Comparison of ENCODE assay signal across 24 cellular contexts in genomic region chr5:151800527-151800926, GRCh38. TPM values are rescaled to one million over a fixed set of nuclear protein-coding genes. Genes with fewer than 3 reads are reported as not detected.
DNase-seq lines count a peak whose midpoint lies in the region; ATAC-seq and TF ChIP-seq lines count a peak whose summit lies in the region.
"Had no signal": no experiment of that assay in that cellular context is flagged by ENCODE, and none has a peak within 500 bp of the region (broad histone marks: within the 10 kb centered on the region; RNA-seq: fewer than 3 reads in every experiment).

No MANE protein-coding gene starts in this region.

- H3K4me1 ChIP-seq in adrenal gland (replicated peaks in 1 of 2): peaks cover 1 to 3% of the 10 kb centered on the region in 2 donors
- H3K4me1 ChIP-seq: testis, uterus had no signal

- H3K4me3 Mint-ChIP-seq in CD4-positive, alpha-beta T cell: no peak overlapping the region
- no peak overlapping the region for H3K4me3 Mint-ChIP-seq in central memory CD8-positive, alpha-beta T cell
- H3K4me3 Mint-ChIP-seq: CD4-positive, CD25-positive, alpha-beta regulatory T cell; immature natural killer cell; stimulated activated effector memory CD8-positive, alpha-beta T cell treated with anti-CD3 and anti-CD28 coated beads, Interleukin-12 subunit alpha, Interleukin-12 subunit beta, amount 100 ng/mL, for 72 hours had no signal

- H3K27me3 ChIP-seq in CD4-positive, alpha-beta T cell (ENCODE audit: control insufficient read depth, insufficient read depth, low read length): no peaks in the 10 kb centered on the region
- H3K27me3 ChIP-seq in adrenal gland: no peaks in the 10 kb centered on the region
- H3K27me3 ChIP-seq: hepatocyte, testis, uterus had no signal

- 75 to 85% (median 81%) methylated on average over 2 of the region's 2 CpGs for WGBS in adrenal gland, 4 donors

- ATAC-seq in CD4-positive, alpha-beta T cell (ENCODE audit: poor library complexity): no peak
- ATAC-seq in GM18861 (IDR thresholded peaks at IDR 0.05; ENCODE audit: unreplicated experiment) (peak; percentile 56), HG03175 (IDR thresholded peaks at IDR 0.05; ENCODE audit: unreplicated experiment) (no peak)
- no peak for ATAC-seq in central memory CD8-positive, alpha-beta T cell (replicated peaks; ENCODE audit: extremely low read depth, poor library complexity, severe bottlenecking)
- ATAC-seq: left lobe of liver; stimulated activated effector memory CD8-positive, alpha-beta T cell treated with anti-CD3 and anti-CD28 coated beads, Interleukin-12 subunit alpha, Interleukin-12 subunit beta, amount 100 ng/mL, for 72 hours had no signal

- peak overlapping the region; percentile 42 for H3K27ac Mint-ChIP-seq in CD4-positive, alpha-beta T cell
- H3K27ac Mint-ChIP-seq in central memory CD8-positive, alpha-beta T cell (ENCODE audit: low read depth): peak overlapping the region; percentile 32

- CTCF ChIA-PET in CD4-positive, alpha-beta T cell (lab: Charles Lee): interaction anchor here (0.5 kb wide), 1 partner anchor 1017 kb away, joined by 3 read pairs; no protein-coding TSS in a partner anchor

- no peak for TF ChIP-seq CTCF in CD4-positive, alpha-beta T cell (IDR thresholded peaks at IDR 0.05)
- TF ChIP-seq CTCF in adrenal gland (IDR thresholded peaks at IDR 0.05): no peak

- H3K36me3 ChIP-seq in adrenal gland (replicated peaks in 1 of 2): peaks cover 0 to 93% of the 10 kb centered on the region in 2 donors
- H3K36me3 ChIP-seq: uterus had no signal

- H3K4me1 Mint-ChIP-seq in CD4-positive, alpha-beta T cell (ENCODE audit: low read depth): peaks cover 21% of the 10 kb centered on the region
- peaks cover 18% of the 10 kb centered on the region for H3K4me1 Mint-ChIP-seq in central memory CD8-positive, alpha-beta T cell

- TF ChIP-seq POLR2A in adrenal gland (IDR thresholded peaks at IDR 0.05): no peak

- POLR2A ChIA-PET in CD4-positive, alpha-beta T cell (lab: Charles Lee): no interaction called here

- H3K27me3 Mint-ChIP-seq in CD4-positive, alpha-beta T cell: no peaks in the 10 kb centered on the region
- no peaks in the 10 kb centered on the region for H3K27me3 Mint-ChIP-seq in central memory CD8-positive, alpha-beta T cell
- H3K27me3 Mint-ChIP-seq: CD4-positive, CD25-positive, alpha-beta regulatory T cell had no signal

- intact Hi-C loops in CD4-positive, alpha-beta T cell (cut with DNase I, micrococcal nuclease): no loop called here
- intact Hi-C loops in adrenal gland (cut with DNase I): no loop called here

- no peak overlapping the region for H3K27ac ChIP-seq in CD4-positive, alpha-beta T cell (ENCODE audit: low read depth, low read length)
- no peak overlapping the region for H3K27ac ChIP-seq in adrenal gland
- H3K27ac ChIP-seq: hepatocyte, testis, uterus had no signal

- DNase-seq in CD4-positive, alpha-beta T cell: no peak
- DNase-seq in Jurkat, Clone E6-1 (ENCODE audit: low read depth, low spot score): peak; percentile 21
- DNase-seq in central memory CD8-positive, alpha-beta T cell (ENCODE audit: low spot score in 2 of 2): no peak
- DNase-seq in adrenal gland: no peak
- DNase-seq in NK-92 treated with Interleukin-12 subunit alpha and Interleukin-12 subunit beta, amount 100 ng/mL, for 24 hours (lab: John Stamatoyannopoulos, UW): no peak
- DNase-seq: activated CD4-positive, alpha-beta T cell treated with anti-CD3 and anti-CD28 coated beads, Interleukin-2, amount 50 U/mL, for 48 hours; activated naive CD4-positive, alpha-beta T cell treated with anti-CD3 and anti-CD28 coated beads, Interleukin-2, amount 50 U/mL, for 16 hours; activated T-cell treated with anti-CD3 and anti-CD28 coated beads, Interleukin-2, amount 50 U/mL, for 48 hours; CD4-positive, CD25-positive, alpha-beta regulatory T cell; effector CD8-positive, alpha-beta T cell; erythroblast; GDM1; immature natural killer cell; midbrain; NCI-H146; NCI-H524 treated with DMSO at 0.1 percent for 48 hours; stimulated activated CD4-positive, alpha-beta T cell treated with anti-CD3 and anti-CD28 coated beads, Interleukin-1b, Interleukin-23, amount 100 ng/mL, for 48 hours; testis; uterus had no signal

- H3K9me3 Mint-ChIP-seq in CD4-positive, alpha-beta T cell: no peaks in the 10 kb centered on the region
- no peaks in the 10 kb centered on the region for H3K9me3 Mint-ChIP-seq in central memory CD8-positive, alpha-beta T cell
- H3K9me3 Mint-ChIP-seq: CD4-positive, CD25-positive, alpha-beta regulatory T cell; immature natural killer cell; stimulated activated effector memory CD8-positive, alpha-beta T cell treated with anti-CD3 and anti-CD28 coated beads, Interleukin-12 subunit alpha, Interleukin-12 subunit beta, amount 100 ng/mL, for 72 hours had no signal

- peaks cover 97% of the 10 kb centered on the region for H3K36me3 Mint-ChIP-seq in CD4-positive, alpha-beta T cell (ENCODE audit: low read depth)
- peaks cover 77% of the 10 kb centered on the region for H3K36me3 Mint-ChIP-seq in central memory CD8-positive, alpha-beta T cell (ENCODE audit: insufficient read depth)

- no peak overlapping the region for H3K4me3 ChIP-seq in Jurkat, Clone E6-1 (ENCODE audit: low read length)
- H3K4me3 ChIP-seq in adrenal gland: no peak overlapping the region
- H3K4me3 ChIP-seq: hepatocyte, testis, uterus had no signal

- no peaks in the 10 kb centered on the region for H3K9me3 ChIP-seq in CD4-positive, alpha-beta T cell (ENCODE audit: control insufficient read depth, low read length)
- H3K9me3 ChIP-seq in adrenal gland (replicated peaks in 1 of 3): no peaks in the 10 kb centered on the region
- H3K9me3 ChIP-seq: testis, uterus had no signal

RNA-seq across cellular contexts. Expression of gene G3BP1, which starts 28.8 kb away (rescaled TPM):
- 10 to 100 TPM; 82.3 to 83.9 TPM for total RNA-seq in CD4-positive, alpha-beta T cell
- 139 TPM for polyA plus RNA-seq in Jurkat, Clone E6-1 (2012; ENCODE audit: insufficient read depth, insufficient read length)
- 100 to 1,000 TPM in 5 of 8 donors, 10 to 100 TPM in 3; 61.4 to 167 (median 135) TPM for total RNA-seq in adrenal gland
- 10 to 100 TPM; 11.5 to 90.3 (median 13.0) TPM for polyA plus RNA-seq in adrenal gland

RNA-seq across cellular contexts. Expression of gene ATOX1, which starts 42.1 kb away (rescaled TPM):
- 10 to 100 TPM; 11.2 to 13.3 TPM for total RNA-seq in CD4-positive, alpha-beta T cell
- polyA plus RNA-seq in Jurkat, Clone E6-1 (2012; ENCODE audit: insufficient read depth, insufficient read length): 114 TPM
- total RNA-seq in adrenal gland: 100 to 1,000 TPM in 7 of 8 donors, 10 to 100 TPM in 1; 97.5 to 291 (median 137) TPM
- polyA plus RNA-seq in adrenal gland: 100 to 1,000 TPM; 125 to 213 (median 136) TPM

Comparison
In these comparisons a context has a peak if more than half of its experiments do, and no peak if none do; other contexts are left out.
1. RNA of gene ATOX1, which starts 42.1 kb away (total RNA-seq): 97.5 to 291 TPM in adrenal gland; 11.2 to 13.3 TPM in CD4-positive, alpha-beta T cell; every median in the first group is over 4 times any median in the second.